In the genomic region with DNA sequence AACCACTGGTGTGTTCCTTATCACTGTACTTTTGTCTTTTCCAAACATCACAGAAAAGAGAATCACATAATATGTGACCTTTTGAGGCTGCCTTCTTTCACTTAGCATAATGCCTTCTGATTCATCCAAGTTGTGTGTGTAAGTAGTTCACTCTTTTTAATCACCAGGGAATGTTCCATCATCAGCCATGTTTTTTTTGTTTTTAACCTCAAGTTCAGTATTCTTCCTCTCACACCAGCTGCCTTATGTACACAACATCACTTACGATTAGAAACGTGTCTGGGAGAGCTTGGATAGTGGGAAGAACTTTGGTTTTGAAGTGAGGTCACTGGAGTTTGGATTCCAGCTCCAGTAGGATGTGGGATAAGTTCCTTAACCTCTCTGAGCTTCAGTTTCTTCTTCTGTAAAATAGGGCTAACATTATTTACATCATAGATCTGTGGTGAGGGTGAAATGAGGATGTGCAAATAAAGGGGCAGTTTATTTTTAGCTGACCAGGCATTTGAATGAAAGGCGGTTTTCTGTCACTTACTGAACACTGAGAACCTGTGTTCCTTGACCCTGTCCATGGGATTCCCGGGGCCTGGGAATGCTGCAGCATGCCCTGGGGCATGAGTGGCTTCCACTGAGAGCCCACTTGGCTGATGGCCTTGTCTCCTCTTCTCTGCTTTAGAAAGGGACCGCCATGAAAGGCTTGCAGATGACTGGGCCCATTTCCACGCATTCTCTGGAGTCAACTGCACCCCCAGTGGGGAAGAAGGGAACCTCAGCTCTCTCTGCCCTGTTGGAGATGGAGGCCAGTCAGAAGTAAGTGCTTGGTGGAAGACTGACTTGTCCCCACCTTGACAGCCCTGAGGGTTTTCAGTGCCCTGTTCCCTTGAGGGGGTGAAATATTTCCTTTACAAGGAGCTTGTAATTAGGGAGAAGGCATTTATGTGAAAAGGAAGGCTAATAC, we compare ENCODE assay signal across 8 cellular contexts.
DNase-seq lines count a peak whose midpoint lies in the region; ATAC-seq lines count a peak whose summit lies in the region.

No MANE protein-coding gene starts in this region.

- peaks cover 9% of the 10 kb centered on the region for H3K4me1 Mint-ChIP-seq in activated naive CD8-positive, alpha-beta T cell treated with anti-CD3 and anti-CD28 coated beads, Interleukin-2, amount 50 U/mL, for 24 hours
- no peaks in the 10 kb centered on the region for H3K4me1 Mint-ChIP-seq in natural killer cell treated with Interleukin-12 subunit alpha and Interleukin-12 subunit beta and Interleukin-15 and Interleukin-18, amount 100 ng/mL, for 72 hours (ENCODE audit: low read depth in 2 of 2)

- no peak overlapping the region for H3K4me3 Mint-ChIP-seq in activated naive CD8-positive, alpha-beta T cell treated with anti-CD3 and anti-CD28 coated beads, Interleukin-2, amount 50 U/mL, for 24 hours
- H3K4me3 Mint-ChIP-seq in natural killer cell treated with Interleukin-12 subunit alpha and Interleukin-12 subunit beta and Interleukin-15 and Interleukin-18, amount 100 ng/mL, for 72 hours = no peak overlapping the region

- H3K27me3 Mint-ChIP-seq in activated naive CD8-positive, alpha-beta T cell treated with anti-CD3 and anti-CD28 coated beads, Interleukin-2, amount 50 U/mL, for 24 hours = no peaks in the 10 kb centered on the region
- H3K27me3 Mint-ChIP-seq in natural killer cell treated with Interleukin-12 subunit alpha and Interleukin-12 subunit beta and Interleukin-15 and Interleukin-18, amount 100 ng/mL, for 72 hours = no peaks in the 10 kb centered on the region

- H3K36me3 Mint-ChIP-seq in activated naive CD8-positive, alpha-beta T cell treated with anti-CD3 and anti-CD28 coated beads, Interleukin-2, amount 50 U/mL, for 24 hours (ENCODE audit: low read depth) = peaks cover 55% of the 10 kb centered on the region
- H3K36me3 Mint-ChIP-seq in natural killer cell treated with Interleukin-12 subunit alpha and Interleukin-12 subunit beta and Interleukin-15 and Interleukin-18, amount 100 ng/mL, for 72 hours = peaks cover 25% of the 10 kb centered on the region

- H3K9me3 Mint-ChIP-seq in activated naive CD8-positive, alpha-beta T cell treated with anti-CD3 and anti-CD28 coated beads, Interleukin-2, amount 50 U/mL, for 24 hours = no peaks in the 10 kb centered on the region
- H3K9me3 Mint-ChIP-seq in natural killer cell treated with Interleukin-12 subunit alpha and Interleukin-12 subunit beta and Interleukin-15 and Interleukin-18, amount 100 ng/mL, for 72 hours = no peaks in the 10 kb centered on the region

- H3K27ac Mint-ChIP-seq in activated naive CD8-positive, alpha-beta T cell treated with anti-CD3 and anti-CD28 coated beads, Interleukin-2, amount 50 U/mL, for 24 hours = no peak overlapping the region
- H3K27ac Mint-ChIP-seq in natural killer cell treated with Interleukin-12 subunit alpha and Interleukin-12 subunit beta and Interleukin-15 and Interleukin-18, amount 100 ng/mL, for 72 hours = no peak overlapping the region

- peak; percentile 71 for ATAC-seq in activated naive CD8-positive, alpha-beta T cell treated with anti-CD3 and anti-CD28 coated beads, Interleukin-2, amount 50 U/mL, for 24 hours
- ATAC-seq in GM21717 (IDR thresholded peaks at IDR 0.05; ENCODE audit: unreplicated experiment) (no peak), HG03196 (IDR thresholded peaks at IDR 0.05; ENCODE audit: unreplicated experiment) (no peak)
- no peak for ATAC-seq in natural killer cell treated with Interleukin-12 subunit alpha and Interleukin-12 subunit beta and Interleukin-15 and Interleukin-18, amount 100 ng/mL, for 72 hours

- peak; percentile 7 for DNase-seq in DMS 273 (lab: John Stamatoyannopoulos, UW; ENCODE audit: unreplicated experiment)
- DNase-seq in DMS 273 treated with DMSO at 0.1 percent for 48 hours (lab: John Stamatoyannopoulos, UW) = no peak
- peak; percentile 35 for DNase-seq in HuH-7.5 (ENCODE audit: low spot score)
- no peak for DNase-seq in activated naive CD8-positive, alpha-beta T cell treated with anti-CD3 and anti-CD28 coated beads, Interleukin-2, amount 50 U/mL, for 24 hours
- peak; percentile 14 for DNase-seq in medulla oblongata (ENCODE audit: extremely low spot score)
- DNase-seq in natural killer cell treated with Interleukin-12 subunit alpha and Interleukin-12 subunit beta and Interleukin-15 and Interleukin-18, amount 100 ng/mL, for 72 hours (ENCODE audit: low spot score) = no peak

Comparison
In these comparisons a context has a peak if more than half of its experiments do, and no peak if none do; other contexts are left out.
1. DNase-seq: peak in DMS 273 (single experiment), HuH-7.5 (single experiment) and medulla oblongata (single experiment); none in DMS 273 treated with DMSO at 0.1 percent for 48 hours (single experiment), activated naive CD8-positive, alpha-beta T cell treated with anti-CD3 and anti-CD28 coated beads, Interleukin-2, amount 50 U/mL, for 24 hours (single experiment) and natural killer cell treated with Interleukin-12 subunit alpha and Interleukin-12 subunit beta and Interleukin-15 and Interleukin-18, amount 100 ng/mL, for 72 hours (single experiment).